13 cellular contexts compared by ENCODE assay signal in genomic region chr11:36002196-36002595, GRCh38. TPM values are rescaled to one million over a fixed set of nuclear protein-coding genes. Genes with fewer than 3 reads are reported as not detected.
DNase-seq lines count a peak whose midpoint lies in the region; ATAC-seq lines count a peak whose summit lies in the region.
"Had no signal": no experiment of that assay in that cellular context is flagged by ENCODE, and none has a peak within 500 bp of the region (broad histone marks: within the 10 kb centered on the region; RNA-seq: fewer than 3 reads in every experiment).

No MANE protein-coding gene starts in this region.

- DNase-seq in NCI-H146 (lab: John Stamatoyannopoulos, UW) (peak; percentile 56), caudate nucleus (lab: John Stamatoyannopoulos, UW) (peak in 43 of 61 donors; percentile 6 to 73 (median 25)), inferior parietal cortex (ENCODE audit: extremely low spot score) (peak; percentile 29), sciatic nerve (ENCODE audit: low spot score) (no peak)
- no peak for DNase-seq in activated CD4-positive, alpha-beta T cell treated with anti-CD3 and anti-CD28 coated beads for 4 hours
- DNase-seq: activated CD4-positive, alpha-beta T cell treated with anti-CD3 and anti-CD28 coated beads for 36 hours; CD4-positive, CD25-positive, alpha-beta regulatory T cell; HCEC 1CT; NCI-H226; stimulated activated naive CD8-positive, alpha-beta T cell treated with anti-CD3 and anti-CD28 coated beads, Interleukin-15, Interleukin-2, amounts not matched to agents 100 U/mL and 50 U/mL, for 24 hours had no signal

- ATAC-seq in sciatic nerve: peak; percentile 92
- ATAC-seq in HG02588 (IDR thresholded peaks at IDR 0.05; ENCODE audit: unreplicated experiment): no peak
- no peak for ATAC-seq in GM21576 (IDR thresholded peaks at IDR 0.05; ENCODE audit: unreplicated experiment)
- ATAC-seq: activated CD4-positive, alpha-beta T cell treated with anti-CD3 and anti-CD28 coated beads for 36 hours; Panc1; stimulated activated naive CD8-positive, alpha-beta T cell treated with anti-CD3 and anti-CD28 coated beads, Interleukin-15, Interleukin-2, amounts not matched to agents 100 U/mL and 50 U/mL, for 24 hours had no signal

- intact Hi-C loops in sciatic nerve (cut with DNase I): no loop called here

- H3K27ac ChIP-seq in caudate nucleus (ENCODE audit: low read depth, low read length): peak overlapping the region; percentile 46

RNA-seq across cellular contexts. Expression of gene LDLRAD3, which starts 58.3 kb away (rescaled TPM):
- total RNA-seq in sciatic nerve: 47.5 TPM
- total RNA-seq: CD4-positive, CD25-positive, alpha-beta regulatory T cell had no signal

Comparison
In these comparisons a context has a peak if more than half of its experiments do, and no peak if none do; other contexts are left out.
1. DNase-seq: peak in NCI-H146 (single experiment), caudate nucleus (43 of 61) and inferior parietal cortex (single experiment); none in sciatic nerve (single experiment) and activated CD4-positive, alpha-beta T cell treated with anti-CD3 and anti-CD28 coated beads for 4 hours (0 of 2).